Comparison of ENCODE assay signal across 8 cellular contexts in genomic region chr7:151276651-151277590, GRCh38. TPM values are rescaled to one million over a fixed set of nuclear protein-coding genes. Genes with fewer than 3 reads are reported as not detected.
DNase-seq lines count a peak whose midpoint lies in the region; ATAC-seq and TF ChIP-seq lines count a peak whose summit lies in the region.

No MANE protein-coding gene starts in this region.

- H3K79me2 ChIP-seq in parathyroid adenoma = no peaks in the 10 kb centered on the region

- peaks cover 5% of the 10 kb centered on the region for H3K27me3 Mint-ChIP-seq in activated naive CD8-positive, alpha-beta T cell treated with anti-CD3 and anti-CD28 coated beads for 36 hours

- in situ Hi-C loops in GM13977 (cut with MboI; ENCODE audit: low pct_unique_long_range_greater_than_20kb, low sequenced_read_pairs, unreplicated experiment) = no loop called here
- in situ Hi-C loops in KBM-7 (cut with MboI; ENCODE audit: low pct_unique_long_range_greater_than_20kb, low sequenced_read_pairs) = no loop called here

- peak in 3 of 4 donors; percentile 66 to 82 (median 71) for ATAC-seq in heart left ventricle
- ATAC-seq in GM21367 (IDR thresholded peaks at IDR 0.05; ENCODE audit: unreplicated experiment) = no peak

- H3K27ac ChIP-seq in SJCRH30 (no peak overlapping the region), heart left ventricle (no peak overlapping the region), parathyroid adenoma (no peak overlapping the region), tibial artery (peak overlapping the region in 1 of 2 donors; percentile 20)

- intact Hi-C loops in heart left ventricle (cut with DNase I) = no loop called here
- intact Hi-C loops in tibial artery (cut with DNase I; ENCODE audit: low total_unique reads) = no loop called here

- H3K4me3 ChIP-seq in SJCRH30 (peak overlapping the region; percentile 49), heart left ventricle (peak overlapping the region in 10 of 12 donors; percentile 35 to 57 (median 49)), parathyroid adenoma (ENCODE audit: low read depth, low read length) (peak overlapping the region; percentile 7), tibial artery (peak overlapping the region; percentile 47 to 53)

- no peak overlapping the region for H3K27ac Mint-ChIP-seq in activated naive CD8-positive, alpha-beta T cell treated with anti-CD3 and anti-CD28 coated beads for 36 hours

- peak overlapping the region; percentile 71 for H3K4me2 ChIP-seq in parathyroid adenoma (ENCODE audit: low read length)

- peaks cover 22% of the 10 kb centered on the region for H3K4me1 Mint-ChIP-seq in activated naive CD8-positive, alpha-beta T cell treated with anti-CD3 and anti-CD28 coated beads for 36 hours

- H3K9me3 ChIP-seq in SJCRH30 (replicated peaks) = no peaks in the 10 kb centered on the region
- no peaks in the 10 kb centered on the region for H3K9me3 ChIP-seq in heart left ventricle
- no peaks in the 10 kb centered on the region for H3K9me3 ChIP-seq in parathyroid adenoma (ENCODE audit: control insufficient read depth, low read length)
- no peaks in the 10 kb centered on the region for H3K9me3 ChIP-seq in tibial artery

- peak overlapping the region; percentile 74 for H3K4me3 Mint-ChIP-seq in activated naive CD8-positive, alpha-beta T cell treated with anti-CD3 and anti-CD28 coated beads for 36 hours

- TF ChIP-seq CTCF in GM13977 (IDR thresholded peaks at IDR 0.05; ENCODE audit: extremely low read depth, insufficient read depth, missing control alignments) (no peak), heart left ventricle (IDR thresholded peaks at IDR 0.05) (no peak), parathyroid adenoma (IDR thresholded peaks at IDR 0.05) (no peak), tibial artery (IDR thresholded peaks at IDR 0.05) (no peak)

- no peaks in the 10 kb centered on the region for H3K9me3 Mint-ChIP-seq in activated naive CD8-positive, alpha-beta T cell treated with anti-CD3 and anti-CD28 coated beads for 36 hours

- H2AFZ ChIP-seq in parathyroid adenoma = peak overlapping the region; percentile 90

- 4 to 14% (median 7%) methylated on average over 22 to 63 of the region's 63 CpGs for WGBS in heart left ventricle, 4 donors

- H3K36me3 ChIP-seq in SJCRH30 (no peaks in the 10 kb centered on the region), heart left ventricle (no peaks in the 10 kb centered on the region), parathyroid adenoma (ENCODE audit: control insufficient read depth, insufficient read depth, low read length) (no peaks in the 10 kb centered on the region), tibial artery (no peaks in the 10 kb centered on the region)

- TF ChIP-seq POLR2A in heart left ventricle (IDR thresholded peaks at IDR 0.05) = no peak

- H3K36me3 Mint-ChIP-seq in activated naive CD8-positive, alpha-beta T cell treated with anti-CD3 and anti-CD28 coated beads for 36 hours = no peaks in the 10 kb centered on the region

- H3K4me1 ChIP-seq in SJCRH30 (peaks cover 3% of the 10 kb centered on the region), heart left ventricle (peaks cover 0 to 39% (median 4%) of the 10 kb centered on the region in 12 donors), parathyroid adenoma (peaks cover 13% of the 10 kb centered on the region), tibial artery (peaks cover 0 to 52% (median 19%) of the 10 kb centered on the region in 4 donors)

- peaks cover 18% of the 10 kb centered on the region for H3K27me3 ChIP-seq in SJCRH30
- H3K27me3 ChIP-seq in heart left ventricle = peaks cover 0 to 21% (median 3%) of the 10 kb centered on the region in 9 donors
- no peaks in the 10 kb centered on the region for H3K27me3 ChIP-seq in parathyroid adenoma (ENCODE audit: control insufficient read depth, insufficient read depth, low read length)
- H3K27me3 ChIP-seq in tibial artery = peaks cover 0 to 23% of the 10 kb centered on the region in 2 donors

- DNase-seq in GM13977 (ENCODE audit: low spot score) (peak; percentile 86), KBM-7 (peak; percentile 49), SJCRH30 (peak; percentile 72 to 74), heart left ventricle (peak; percentile 41 to 77 (median 64)), tibial artery (no peak)
- DNase-seq in activated naive CD8-positive, alpha-beta T cell treated with anti-CD3 and anti-CD28 coated beads for 36 hours = peak; percentile 72

- no peak overlapping the region for H3K9ac ChIP-seq in parathyroid adenoma

RNA-seq across cellular contexts. Expression of gene SMARCD3, which starts 28.4 kb away (rescaled TPM):
- 91.8 and 106 TPM in 2 replicates for total RNA-seq in SJCRH30 (2014; rRNA removed; shearing (Covaris generic))
- total RNA-seq in activated naive CD8-positive, alpha-beta T cell treated with anti-CD3 and anti-CD28 coated beads for 36 hours = 1 to 10 TPM; 4.1 to 4.3 TPM
- 100 to 1,000 TPM in 2 of 9 donors, 10 to 100 TPM in 7; 59.7 to 108 (median 92.2) TPM for total RNA-seq in heart left ventricle
- 100 to 1,000 TPM in 1 of 2 donors, 10 to 100 TPM in 1; 61.1 to 100 TPM for polyA plus RNA-seq in heart left ventricle

RNA-seq across cellular contexts. Expression of gene CHPF2, which starts 44.6 kb away (rescaled TPM):
- total RNA-seq in SJCRH30 (2014; rRNA removed; shearing (Covaris generic)) = 27.7 and 28.2 TPM in 2 replicates
- 10 to 100 TPM; 24.5 to 25.1 TPM for total RNA-seq in activated naive CD8-positive, alpha-beta T cell treated with anti-CD3 and anti-CD28 coated beads for 36 hours
- 10 to 100 TPM; 16.6 to 31.9 (median 18.3) TPM for total RNA-seq in heart left ventricle
- polyA plus RNA-seq in heart left ventricle = 10 to 100 TPM; 11.4 to 26.4 TPM

RNA-seq across cellular contexts. Expression of gene ABCF2, which starts 49.9 kb away (rescaled TPM):
- 77.6 and 77.7 TPM in 2 replicates for total RNA-seq in SJCRH30 (2014; rRNA removed; shearing (Covaris generic))
- 10 to 100 TPM; 85.2 to 87.5 TPM for total RNA-seq in activated naive CD8-positive, alpha-beta T cell treated with anti-CD3 and anti-CD28 coated beads for 36 hours
- total RNA-seq in heart left ventricle = 10 to 100 TPM; 23.7 to 48.8 (median 33.0) TPM
- polyA plus RNA-seq in heart left ventricle = 10 to 100 TPM; 15.9 to 58.4 TPM

Comparison
In these comparisons a context has a peak if more than half of its experiments do, and no peak if none do; other contexts are left out.
1. DNase-seq: peak in GM13977 (single experiment), KBM-7 (single experiment), SJCRH30 (2 of 2), activated naive CD8-positive, alpha-beta T cell treated with anti-CD3 and anti-CD28 coated beads for 36 hours (single experiment) and heart left ventricle (5 of 5); none in tibial artery (0 of 2).
2. RNA of gene SMARCD3, which starts 28.4 kb away (total RNA-seq): 91.8 to 106 TPM in SJCRH30 and 59.7 to 108 TPM in heart left ventricle; 4.1 to 4.3 TPM in activated naive CD8-positive, alpha-beta T cell treated with anti-CD3 and anti-CD28 coated beads for 36 hours; every median in the first group is over 10 times any median in the second.
3. Peak in every context shown above with its lines, with median percentiles within 50 percentile points of each other: H3K4me3 ChIP-seq.